Comparison of ENCODE assay signal across 13 cellular contexts in genomic region chr7:24899905-24900304, GRCh38.
A peak's percentile ranks its signal among the peaks of the same experiment; 100 is the strongest.
DNase-seq lines count a peak whose midpoint lies in the region; ATAC-seq and TF ChIP-seq lines count a peak whose summit lies in the region.
"Had no signal": no experiment of that assay in that cellular context is flagged by ENCODE, and none has a peak within 500 bp of the region (broad histone marks: within the 10 kb centered on the region; RNA-seq: fewer than 3 reads in every experiment).

No MANE protein-coding gene starts in this region.

- no CpG with 5 or more reads among the region's 4 CpGs for WGBS in trophoblast cell (ENCODE audit: extremely low coverage, insufficient coverage, insufficient read length)

- H3K79me1 ChIP-seq in trophoblast cell (ENCODE audit: low read length), result no peaks in the 10 kb centered on the region

- H4K8ac ChIP-seq in trophoblast cell (ENCODE audit: low read depth, low read length), result no peak overlapping the region

- H3K27ac ChIP-seq in trophoblast cell (ENCODE audit: low read depth, low read length), result no peak overlapping the region

- no peak overlapping the region for H3K23ac ChIP-seq in trophoblast cell (ENCODE audit: low read length)

- no peak overlapping the region for H3K4me2 ChIP-seq in trophoblast cell (ENCODE audit: low read length)

- no peaks in the 10 kb centered on the region for H3K4me1 ChIP-seq in trophoblast cell (ENCODE audit: control insufficient read depth in 1 of 2, insufficient read depth in 2 of 2, low read length in 2 of 2)

- no peaks in the 10 kb centered on the region for H3K27me3 Mint-ChIP-seq in activated B cell treated with CpG ODN at 0.5 μM for 24 hours
- no peaks in the 10 kb centered on the region for H3K27me3 Mint-ChIP-seq in chondrocyte (ENCODE audit: low read depth)

- H3K27ac Mint-ChIP-seq in activated B cell treated with CpG ODN at 0.5 μM for 24 hours (peak overlapping the region; percentile 3), chondrocyte (ENCODE audit: unreplicated experiment) (no peak overlapping the region)
- H3K27ac Mint-ChIP-seq: activated naive CD4-positive, alpha-beta T cell treated with anti-CD3 and anti-CD28 coated beads for 36 hours had no signal

- H3K9me3 ChIP-seq in trophoblast cell (ENCODE audit: insufficient read depth, low read depth, low read length), result no peaks in the 10 kb centered on the region

- intact Hi-C loops in activated B cell treated with CpG ODN at 0.5 μM for 24 hours (cut with micrococcal nuclease) (no loop called here), left colon (cut with DNase I, micrococcal nuclease) (no loop called here)

- H3K4me3 Mint-ChIP-seq in activated B cell treated with CpG ODN at 0.5 μM for 24 hours (no peak overlapping the region), chondrocyte (ENCODE audit: unreplicated experiment) (no peak overlapping the region)
- H3K4me3 Mint-ChIP-seq: activated naive CD4-positive, alpha-beta T cell treated with anti-CD3 and anti-CD28 coated beads for 36 hours had no signal

- no peak overlapping the region for H4K12ac ChIP-seq in trophoblast cell (ENCODE audit: low read depth, low read length)

- H3K9ac ChIP-seq in trophoblast cell (ENCODE audit: low read length), result no peak overlapping the region

- H3K79me2 ChIP-seq in trophoblast cell (ENCODE audit: control insufficient read depth, insufficient read depth, low read length, poor library complexity), result no peaks in the 10 kb centered on the region

- no peak overlapping the region for H2BK120ac ChIP-seq in trophoblast cell (ENCODE audit: insufficient read depth, low read length, poor library complexity)

- TF ChIP-seq CTCF in activated B cell treated with CpG ODN at 0.5 μM for 24 hours (IDR thresholded peaks at IDR 0.05), result no peak
- TF ChIP-seq CTCF in chondrocyte (IDR thresholded peaks at IDR 0.05), result no peak

- no peaks in the 10 kb centered on the region for H3K27me3 ChIP-seq in trophoblast cell (ENCODE audit: insufficient read depth, low read length)

- no peak overlapping the region for H2BK5ac ChIP-seq in trophoblast cell (ENCODE audit: low read depth, low read length, poor library complexity)

- H3K36me3 Mint-ChIP-seq in activated B cell treated with CpG ODN at 0.5 μM for 24 hours (ENCODE audit: low read depth) (no peaks in the 10 kb centered on the region), chondrocyte (ENCODE audit: low read depth) (no peaks in the 10 kb centered on the region)

- H4K91ac ChIP-seq in trophoblast cell (ENCODE audit: low read depth, low read length), result no peak overlapping the region

- no peaks in the 10 kb centered on the region for H3K36me3 ChIP-seq in trophoblast cell (ENCODE audit: control insufficient read depth in 1 of 2, insufficient read depth in 2 of 2, low read length in 2 of 2)

- no peak overlapping the region for H3K14ac ChIP-seq in trophoblast cell (ENCODE audit: low read length)

- H3K9me3 Mint-ChIP-seq in activated B cell treated with CpG ODN at 0.5 μM for 24 hours (no peaks in the 10 kb centered on the region), chondrocyte (ENCODE audit: low read depth) (no peaks in the 10 kb centered on the region)
- H3K9me3 Mint-ChIP-seq: activated naive CD4-positive, alpha-beta T cell treated with anti-CD3 and anti-CD28 coated beads for 36 hours had no signal

- H3K4me1 Mint-ChIP-seq in activated B cell treated with CpG ODN at 0.5 μM for 24 hours (peaks cover 55% of the 10 kb centered on the region), chondrocyte (ENCODE audit: low read depth) (peaks cover 8% of the 10 kb centered on the region)

- H3K18ac ChIP-seq in trophoblast cell (ENCODE audit: low read length), result no peak overlapping the region

- H2BK12ac ChIP-seq in trophoblast cell (ENCODE audit: low read length), result no peak overlapping the region

- H3K4ac ChIP-seq in trophoblast cell (ENCODE audit: low read depth, low read length), result no peak overlapping the region

- no peak overlapping the region for H3K4me3 ChIP-seq in trophoblast cell (ENCODE audit: low read depth, low read length)

- H2AFZ ChIP-seq in trophoblast cell (ENCODE audit: insufficient read depth, low read length, poor library complexity), result no peak overlapping the region

- CTCF ChIA-PET in activated B cell treated with CpG ODN at 0.5 μM for 24 hours (lab: Charles Lee), result interaction anchor here (1.5 to 2.3 kb wide), 2 partner anchors 79 to 80 kb away, joined by 4 to 8 read pairs; partner anchors contain the start of gene OSBPL3

- no peak for DNase-seq in activated B cell treated with CpG ODN at 0.5 μM for 24 hours
- DNase-seq in SKM-1 (lab: John Stamatoyannopoulos, UW; ENCODE audit: unreplicated experiment), result no peak
- DNase-seq in trophoblast cell, result no peak
- DNase-seq in chondrocyte (ENCODE audit: low spot score), result no peak
- no peak for DNase-seq in left colon
- DNase-seq: activated CD4-positive, alpha-beta T cell treated with anti-CD3 and anti-CD28 coated beads for 4 hours; activated naive CD4-positive, alpha-beta T cell treated with anti-CD3 and anti-CD28 coated beads for 36 hours; cerebellar nuclear complex; NCI-H2029 had no signal

- ATAC-seq in GM18873 (IDR thresholded peaks at IDR 0.05; ENCODE audit: low FRiP score, unreplicated experiment) (peak; percentile 45), GM21447 (IDR thresholded peaks at IDR 0.05; ENCODE audit: unreplicated experiment) (peak; percentile 51), HG03097 (IDR thresholded peaks at IDR 0.05; ENCODE audit: low FRiP score, unreplicated experiment) (peak; percentile 36), activated B cell treated with CpG ODN at 0.5 μM for 24 hours (ENCODE audit: low read depth) (peak; percentile 40), left colon (no peak)
- ATAC-seq: esophagus mucosa had no signal

- no peak overlapping the region for H2AK5ac ChIP-seq in trophoblast cell (ENCODE audit: low read length)

- POLR2A ChIA-PET in activated B cell treated with CpG ODN at 0.5 μM for 24 hours (lab: Charles Lee), result interaction anchor here (1.6 kb wide), 1 partner anchor 80 kb away, joined by 5 read pairs; the partner anchor contains the start of gene OSBPL3
